ENCODE assay signal across 8 cellular contexts in the genomic region with DNA sequence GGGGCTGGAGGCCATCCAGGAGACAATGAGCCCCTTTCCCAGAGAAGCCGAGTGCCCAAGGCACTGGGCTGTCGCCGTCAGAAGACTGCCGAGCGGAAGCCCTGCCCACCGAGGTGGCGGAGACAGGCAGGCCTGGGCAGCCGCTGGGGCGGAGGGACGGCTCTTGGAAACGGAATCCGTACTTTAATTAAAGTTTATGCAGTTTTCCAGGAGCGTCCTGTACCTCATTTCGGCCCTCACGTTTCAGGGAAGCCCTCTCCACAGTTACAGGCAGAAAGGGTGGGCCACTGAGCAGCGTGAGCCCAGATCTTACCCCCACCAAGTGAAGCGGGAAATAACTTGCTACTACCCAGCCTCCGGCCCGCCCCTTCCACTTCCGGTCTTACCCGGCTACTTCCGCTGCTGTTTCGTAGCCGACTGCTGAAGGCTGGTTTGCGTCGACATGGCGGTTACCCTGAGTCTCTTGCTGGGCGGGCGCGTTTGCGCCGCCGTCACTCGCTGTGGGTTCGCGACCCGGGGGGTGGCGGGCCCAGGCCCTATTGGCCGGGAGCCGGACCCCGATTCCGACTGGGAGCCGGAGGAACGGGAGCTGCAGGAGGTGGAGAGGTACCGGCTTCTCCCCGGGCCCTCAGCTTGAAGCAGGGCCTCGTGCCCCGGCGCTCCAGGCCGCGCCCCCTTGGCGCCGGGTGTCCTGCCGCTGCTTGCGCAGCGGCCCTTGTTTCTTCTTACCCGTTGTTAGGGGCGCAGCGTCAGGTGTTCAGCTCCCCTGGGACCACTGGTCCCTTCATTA. TPM values are rescaled to one million over a fixed set of nuclear protein-coding genes. Genes with fewer than 3 reads are reported as not detected.
DNase-seq lines count a peak whose midpoint lies in the region; ATAC-seq and TF ChIP-seq lines count a peak whose summit lies in the region.

A gene with protein sequence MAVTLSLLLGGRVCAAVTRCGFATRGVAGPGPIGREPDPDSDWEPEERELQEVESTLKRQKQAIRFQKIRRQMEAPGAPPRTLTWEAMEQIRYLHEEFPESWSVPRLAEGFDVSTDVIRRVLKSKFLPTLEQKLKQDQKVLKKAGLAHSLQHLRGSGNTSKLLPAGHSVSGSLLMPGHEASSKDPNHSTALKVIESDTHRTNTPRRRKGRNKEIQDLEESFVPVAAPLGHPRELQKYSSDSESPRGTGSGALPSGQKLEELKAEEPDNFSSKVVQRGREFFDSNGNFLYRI (plus strand): TSS at position 402 of the 790 bp plus-strand sequence. CDS start 41 bp downstream, at position 443.

- H3K4me3 ChIP-seq in cardiac fibroblast (replicated peaks in 1 of 2; ENCODE audit: low read depth in 2 of 2, low read length in 2 of 2), result peak within 1 kb of the TSS; percentile 74 to 86

- H3K36me3 Mint-ChIP-seq in activated B cell treated with CpG ODN at 0.5 μM for 24 hours (ENCODE audit: low read depth), result peaks cover 35% of the 10 kb centered on the region
- peaks cover 7 to 16% (median 13%) of the 10 kb centered on the region in 3 donors for H3K36me3 Mint-ChIP-seq in immature natural killer cell

- POLR2A ChIA-PET in activated B cell treated with CpG ODN at 0.5 μM for 24 hours (lab: Charles Lee), result interaction anchor here (0.7 to 2.4 kb wide), 11 partner anchors 16 to 667 kb away, joined by 3 to 43 read pairs (median 4); a partner anchor contains a TSS

- H3K27ac Mint-ChIP-seq in activated B cell treated with CpG ODN at 0.5 μM for 24 hours (peak within 1 kb of the TSS; percentile 91), immature natural killer cell (peak within 1 kb of the TSS; percentile 96 to 99 (median 98))

- H3K27me3 Mint-ChIP-seq in activated B cell treated with CpG ODN at 0.5 μM for 24 hours (no peaks in the 10 kb centered on the region), immature natural killer cell (ENCODE audit: low read depth in 3 of 3) (peaks cover 0 to 8% (median 8%) of the 10 kb centered on the region in 3 donors)

- DNase-seq in AG09319 (ENCODE audit: extremely low read depth, low read depth) (peak; percentile 55), NCI-H345 (lab: John Stamatoyannopoulos, UW) (peak; percentile 86), activated B cell treated with CpG ODN at 0.5 μM for 24 hours (peak; percentile 93), cardiac fibroblast (ENCODE audit: low read depth in 2 of 2) (peak; percentile 90 to 93), immature natural killer cell (peak; percentile 93 to 94 (median 94)), smooth muscle cell of the brain vasculature (ENCODE audit: low read depth, low spot score) (peak; percentile 67)

- ATAC-seq in GM19025 (IDR thresholded peaks at IDR 0.05; ENCODE audit: low read depth, unreplicated experiment) (peak; percentile 91), HG03280 (IDR thresholded peaks at IDR 0.05; ENCODE audit: unreplicated experiment) (peak; percentile 88), activated B cell treated with CpG ODN at 0.5 μM for 24 hours (ENCODE audit: low read depth) (peak; percentile 85)

- H3K4me3 Mint-ChIP-seq in activated B cell treated with CpG ODN at 0.5 μM for 24 hours (peak within 1 kb of the TSS; percentile 93), immature natural killer cell (peak within 1 kb of the TSS; percentile 94 to 97 (median 94))

- intact Hi-C loops in activated B cell treated with CpG ODN at 0.5 μM for 24 hours (cut with micrococcal nuclease), result loop anchor here (1.0 kb wide), 2 partner anchors 31 to 46 kb away; a partner anchor contains a TSS

- CTCF ChIA-PET in activated B cell treated with CpG ODN at 0.5 μM for 24 hours (lab: Charles Lee), result interaction anchor here (0.8 to 1.4 kb wide), 5 partner anchors 16 to 104 kb away, joined by 3 to 5 read pairs (median 3); a partner anchor contains a TSS

- TF ChIP-seq CTCF in AG09319 (IDR thresholded peaks at IDR 0.05; ENCODE audit: low read depth, low read length) (no peak), activated B cell treated with CpG ODN at 0.5 μM for 24 hours (IDR thresholded peaks at IDR 0.05) (no peak), cardiac fibroblast (IDR thresholded peaks at IDR 0.05; ENCODE audit: low read depth, low read length) (no peak)

- H3K9me3 Mint-ChIP-seq in activated B cell treated with CpG ODN at 0.5 μM for 24 hours (no peaks in the 10 kb centered on the region), immature natural killer cell (no peaks in the 10 kb centered on the region)

- H3K4me1 Mint-ChIP-seq in activated B cell treated with CpG ODN at 0.5 μM for 24 hours, result peaks cover 51% of the 10 kb centered on the region
- H3K4me1 Mint-ChIP-seq in immature natural killer cell, result peaks cover 44 to 60% of the 10 kb centered on the region in 2 donors

RNA-seq across cellular contexts. Expression of the gene that starts here (rescaled TPM):
- 32.8 and 34.1 TPM in 2 replicates for total RNA-seq in activated B cell treated with CpG ODN at 0.5 μM for 24 hours
- 10 to 100 TPM; 20.2 to 32.1 (median 26.0) TPM for polyA plus RNA-seq in immature natural killer cell

Comparison
In these comparisons a context has a peak if more than half of its experiments do, and no peak if none do; other contexts are left out.
1. Peak in every context shown above with its lines: DNase-seq, ATAC-seq and H3K4me3 ChIP-seq.